Comparison of ENCODE assay signal across 8 cellular contexts in genomic region chr7:128387663-128388485, GRCh38. TPM values are rescaled to one million over a fixed set of nuclear protein-coding genes. Genes with fewer than 3 reads are reported as not detected.
DNase-seq lines count a peak whose midpoint lies in the region; ATAC-seq, FAIRE-seq and TF ChIP-seq lines count a peak whose summit lies in the region.

No MANE protein-coding gene starts in this region.

- H3K27ac ChIP-seq in 22Rv1: no peak overlapping the region

- H3K27me3 Mint-ChIP-seq in activated CD8-positive, alpha-beta T cell treated with anti-CD3 and anti-CD28 coated beads for 36 hours: no peaks in the 10 kb centered on the region
- peaks cover 0 to 8% of the 10 kb centered on the region in 2 donors for H3K27me3 Mint-ChIP-seq in effector memory CD8-positive, alpha-beta T cell

- POLR2A ChIA-PET in activated CD8-positive, alpha-beta T cell treated with anti-CD3 and anti-CD28 coated beads for 36 hours (lab: Charles Lee): interaction anchor here (0.8 to 0.9 kb wide), 2 partner anchors 37 to 58 kb away, joined by 3 read pairs; no protein-coding TSS in a partner anchor

- H3K36me3 Mint-ChIP-seq in activated CD8-positive, alpha-beta T cell treated with anti-CD3 and anti-CD28 coated beads for 36 hours (ENCODE audit: low read depth): peaks cover 2% of the 10 kb centered on the region
- H3K36me3 Mint-ChIP-seq in effector memory CD8-positive, alpha-beta T cell (ENCODE audit: insufficient read depth): no peaks in the 10 kb centered on the region

- DNase-seq in GM12891 (ENCODE audit: insufficient read length, low spot score) (peak; percentile 92), NCI-H526 (lab: John Stamatoyannopoulos, UW) (peak; percentile 86 to 91), midbrain (lab: John Stamatoyannopoulos, UW) (peak; percentile 78)
- DNase-seq in activated CD8-positive, alpha-beta T cell treated with anti-CD3 and anti-CD28 coated beads for 36 hours: peak; percentile 85
- DNase-seq in effector memory CD8-positive, alpha-beta T cell: peak; percentile 59 to 67 (median 63)
- peak; percentile 87 for DNase-seq in stimulated activated CD8-positive, alpha-beta memory T cell treated with anti-CD3 and anti-CD28 coated beads, Interleukin-4, amount 100 ng/mL, for 48 hours

- TF ChIP-seq CTCF in 22Rv1 (IDR thresholded peaks at IDR 0.05): peak; percentile 98
- TF ChIP-seq CTCF in activated CD8-positive, alpha-beta T cell treated with anti-CD3 and anti-CD28 coated beads for 36 hours (IDR thresholded peaks at IDR 0.05): peak; percentile 88

- H3K27ac Mint-ChIP-seq in activated CD8-positive, alpha-beta T cell treated with anti-CD3 and anti-CD28 coated beads for 36 hours: no peak overlapping the region
- no peak overlapping the region for H3K27ac Mint-ChIP-seq in effector memory CD8-positive, alpha-beta T cell

- no peak overlapping the region for H3K4me3 Mint-ChIP-seq in activated CD8-positive, alpha-beta T cell treated with anti-CD3 and anti-CD28 coated beads for 36 hours
- H3K4me3 Mint-ChIP-seq in effector memory CD8-positive, alpha-beta T cell: no peak overlapping the region

- no peaks in the 10 kb centered on the region for H3K4me1 Mint-ChIP-seq in activated CD8-positive, alpha-beta T cell treated with anti-CD3 and anti-CD28 coated beads for 36 hours (ENCODE audit: low read depth)
- peaks cover 2 to 3% of the 10 kb centered on the region in 2 donors for H3K4me1 Mint-ChIP-seq in effector memory CD8-positive, alpha-beta T cell (ENCODE audit: low read depth in 2 of 2)

- peak; percentile 57 for ATAC-seq in HG03108 (IDR thresholded peaks at IDR 0.05; ENCODE audit: unreplicated experiment)
- peak; percentile 95 for ATAC-seq in activated CD8-positive, alpha-beta T cell treated with anti-CD3 and anti-CD28 coated beads for 36 hours
- peak; percentile 91 for ATAC-seq in effector memory CD8-positive, alpha-beta T cell (replicated peaks)

- TF ChIP-seq POLR2A in GM12891 (IDR thresholded peaks at IDR 0.05; ENCODE audit: low read depth, low read length): no peak

- FAIRE-seq in GM12891 (lab: Jason Lieb, UNC): peak; percentile 47

- intact Hi-C loops in activated CD8-positive, alpha-beta T cell treated with anti-CD3 and anti-CD28 coated beads for 36 hours (cut with micrococcal nuclease): loop anchor here (2.0 kb wide), 1 partner anchor 41 kb away; no protein-coding TSS in a partner anchor

- H3K9me3 Mint-ChIP-seq in activated CD8-positive, alpha-beta T cell treated with anti-CD3 and anti-CD28 coated beads for 36 hours: no peaks in the 10 kb centered on the region
- H3K9me3 Mint-ChIP-seq in effector memory CD8-positive, alpha-beta T cell: no peaks in the 10 kb centered on the region

- CTCF ChIA-PET in activated CD8-positive, alpha-beta T cell treated with anti-CD3 and anti-CD28 coated beads for 36 hours (lab: Charles Lee): interaction anchor here (0.5 to 9.4 kb wide), 24 partner anchors 10 to 544 kb away, joined by 3 to 264 read pairs (median 8); partner anchors contain the start of genes IMPDH1, PRRT4 and RBM28

TF ChIP-seq in GM12891, 5 proteins besides CTCF, POLR2A, EP300 and RAD21:
- TF ChIP-seq TAF1 (IDR thresholded peaks at IDR 0.05; ENCODE audit: low read depth, low read length): no peak
- TF ChIP-seq PAX5 (IDR thresholded peaks at IDR 0.05; ENCODE audit: insufficient read depth, low read length, severe bottlenecking): no peak
- no peak for TF ChIP-seq SPI1 (IDR thresholded peaks at IDR 0.05; ENCODE audit: low read depth, low read length)
- TF ChIP-seq POLR2AphosphoS5 (IDR thresholded peaks at IDR 0.05; ENCODE audit: low read depth, low read length): no peak
- TF ChIP-seq POU2F2 (IDR thresholded peaks at IDR 0.05; ENCODE audit: low read depth, low read length): no peak
TF ChIP-seq in GM12891: peak in this region for 0.

RNA-seq across cellular contexts. Expression of gene IMPDH1, which starts 21.9 kb away (rescaled TPM):
- 16.2 TPM for polyA plus RNA-seq in GM12891 (2012; ENCODE audit: low read depth, missing spikeins)
- 10 to 100 TPM; 60.5 to 68.1 TPM for total RNA-seq in activated CD8-positive, alpha-beta T cell treated with anti-CD3 and anti-CD28 coated beads for 36 hours

RNA-seq across cellular contexts. Expression of gene PRRT4, which starts 26.4 kb away (rescaled TPM):
- not detected for polyA plus RNA-seq in GM12891 (2012; ENCODE audit: low read depth, missing spikeins)
- total RNA-seq in activated CD8-positive, alpha-beta T cell treated with anti-CD3 and anti-CD28 coated beads for 36 hours: under 1 TPM; 0.20 to 0.69 TPM

RNA-seq across cellular contexts. Expression of gene RBM28, which starts 44.2 kb away (rescaled TPM):
- 18.1 TPM for polyA plus RNA-seq in GM12891 (2012; ENCODE audit: low read depth, missing spikeins)
- total RNA-seq in activated CD8-positive, alpha-beta T cell treated with anti-CD3 and anti-CD28 coated beads for 36 hours: 10 to 100 TPM; 55.3 to 55.6 TPM
